In genomic region chr19:10334340-10335148, GRCh38 we compare ENCODE assay signal across 1 cellular context.
TF ChIP-seq lines count a peak whose summit lies in the region.

No MANE protein-coding gene starts in this region.

TF ChIP-seq in HepG2, 621 proteins besides CTCF, POLR2A, EP300 and RAD21 (continues in another document):
- TF ChIP-seq HHEX (CRISPR knock-in tag; IDR thresholded peaks at IDR 0.05) = no peak
- TF ChIP-seq, protein P1, sequence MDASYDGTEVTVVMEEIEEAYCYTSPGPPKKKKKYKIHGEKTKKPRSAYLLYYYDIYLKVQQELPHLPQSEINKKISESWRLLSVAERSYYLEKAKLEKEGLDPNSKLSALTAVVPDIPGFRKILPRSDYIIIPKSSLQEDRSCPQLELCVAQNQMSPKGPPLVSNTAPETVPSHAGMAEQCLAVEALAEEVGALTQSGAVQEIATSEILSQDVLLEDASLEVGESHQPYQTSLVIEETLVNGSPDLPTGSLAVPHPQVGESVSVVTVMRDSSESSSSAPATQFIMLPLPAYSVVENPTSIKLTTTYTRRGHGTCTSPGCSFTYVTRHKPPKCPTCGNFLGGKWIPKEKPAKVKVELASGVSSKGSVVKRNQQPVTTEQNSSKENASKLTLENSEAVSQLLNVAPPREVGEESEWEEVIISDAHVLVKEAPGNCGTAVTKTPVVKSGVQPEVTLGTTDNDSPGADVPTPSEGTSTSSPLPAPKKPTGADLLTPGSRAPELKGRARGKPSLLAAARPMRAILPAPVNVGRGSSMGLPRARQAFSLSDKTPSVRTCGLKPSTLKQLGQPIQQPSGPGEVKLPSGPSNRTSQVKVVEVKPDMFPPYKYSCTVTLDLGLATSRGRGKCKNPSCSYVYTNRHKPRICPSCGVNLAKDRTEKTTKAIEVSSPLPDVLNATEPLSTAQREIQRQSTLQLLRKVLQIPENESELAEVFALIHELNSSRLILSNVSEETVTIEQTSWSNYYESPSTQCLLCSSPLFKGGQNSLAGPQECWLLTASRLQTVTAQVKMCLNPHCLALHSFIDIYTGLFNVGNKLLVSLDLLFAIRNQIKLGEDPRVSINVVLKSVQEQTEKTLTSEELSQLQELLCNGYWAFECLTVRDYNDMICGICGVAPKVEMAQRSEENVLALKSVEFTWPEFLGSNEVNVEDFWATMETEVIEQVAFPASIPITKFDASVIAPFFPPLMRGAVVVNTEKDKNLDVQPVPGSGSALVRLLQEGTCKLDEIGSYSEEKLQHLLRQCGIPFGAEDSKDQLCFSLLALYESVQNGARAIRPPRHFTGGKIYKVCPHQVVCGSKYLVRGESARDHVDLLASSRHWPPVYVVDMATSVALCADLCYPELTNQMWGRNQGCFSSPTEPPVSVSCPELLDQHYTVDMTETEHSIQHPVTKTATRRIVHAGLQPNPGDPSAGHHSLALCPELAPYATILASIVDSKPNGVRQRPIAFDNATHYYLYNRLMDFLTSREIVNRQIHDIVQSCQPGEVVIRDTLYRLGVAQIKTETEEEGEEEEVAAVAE (CRISPR knock-in tag; IDR thresholded peaks at IDR 0.05; ENCODE audit: borderline replicate concordance) = no peak
- TF ChIP-seq ETV6 (CRISPR knock-in tag; conservative IDR thresholded peaks at IDR 0.05) = no peak
- peak; percentile 72; the same call in 1 of the 2 replicates for TF ChIP-seq ARNTL (CRISPR knock-in tag; IDR thresholded peaks at IDR 0.05)
- no peak for TF ChIP-seq NFATC3 (CRISPR knock-in tag; IDR thresholded peaks at IDR 0.05)
- no peak for TF ChIP-seq ZNF678 (CRISPR knock-in tag; IDR thresholded peaks at IDR 0.05)
- TF ChIP-seq ATAD3A (CRISPR knock-in tag; IDR thresholded peaks at IDR 0.05) = no peak
- TF ChIP-seq ZNF775 (CRISPR knock-in tag; IDR thresholded peaks at IDR 0.05; ENCODE audit: borderline replicate concordance) = no peak
- no peak for TF ChIP-seq ZNF24 (IDR thresholded peaks at IDR 0.05)
- TF ChIP-seq ZNF512 (CRISPR knock-in tag; IDR thresholded peaks at IDR 0.05) = no peak
- TF ChIP-seq, protein P2, sequence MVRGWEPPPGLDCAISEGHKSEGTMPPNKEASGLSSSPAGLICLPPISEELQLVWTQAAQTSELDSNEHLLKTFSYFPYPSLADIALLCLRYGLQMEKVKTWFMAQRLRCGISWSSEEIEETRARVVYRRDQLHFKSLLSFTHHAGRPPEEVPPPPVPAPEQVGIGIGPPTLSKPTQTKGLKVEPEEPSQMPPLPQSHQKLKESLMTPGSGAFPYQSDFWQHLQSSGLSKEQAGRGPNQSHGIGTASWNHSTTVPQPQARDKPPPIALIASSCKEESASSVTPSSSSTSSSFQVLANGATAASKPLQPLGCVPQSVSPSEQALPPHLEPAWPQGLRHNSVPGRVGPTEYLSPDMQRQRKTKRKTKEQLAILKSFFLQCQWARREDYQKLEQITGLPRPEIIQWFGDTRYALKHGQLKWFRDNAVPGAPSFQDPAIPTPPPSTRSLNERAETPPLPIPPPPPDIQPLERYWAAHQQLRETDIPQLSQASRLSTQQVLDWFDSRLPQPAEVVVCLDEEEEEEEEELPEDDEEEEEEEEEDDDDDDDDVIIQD (CRISPR knock-in tag; IDR thresholded peaks at IDR 0.05; ENCODE audit: low read depth) = 0 out of 2 replicates have a peak, but pooled peaks have one; percentile 25
- no peak for TF ChIP-seq CENPX (CRISPR knock-in tag; IDR thresholded peaks at IDR 0.05)
- TF ChIP-seq HMGA1 (CRISPR knock-in tag; conservative IDR thresholded peaks at IDR 0.05) = no peak
- peak; percentile 60; the same call in 1 of the 2 replicates for TF ChIP-seq THAP11 (CRISPR knock-in tag; IDR thresholded peaks at IDR 0.05)
- TF ChIP-seq ZNF564 (CRISPR knock-in tag; IDR thresholded peaks at IDR 0.05) = peak; percentile 79
- TF ChIP-seq ZBTB1 (CRISPR knock-in tag; IDR thresholded peaks at IDR 0.05; ENCODE audit: borderline replicate concordance) = no peak
- TF ChIP-seq ZNF782 (CRISPR knock-in tag; IDR thresholded peaks at IDR 0.05; ENCODE audit: borderline replicate concordance) = no peak
- no peak for TF ChIP-seq DPF2 (CRISPR knock-in tag; IDR thresholded peaks at IDR 0.05; ENCODE audit: borderline replicate concordance, low read depth)
- TF ChIP-seq SNRNP70 (IDR thresholded peaks at IDR 0.05; ENCODE audit: low read depth, low read length) = no peak
- no peak for TF ChIP-seq ARHGAP35 (CRISPR knock-in tag; IDR thresholded peaks at IDR 0.05; ENCODE audit: borderline replicate concordance)
- TF ChIP-seq, protein P3, sequence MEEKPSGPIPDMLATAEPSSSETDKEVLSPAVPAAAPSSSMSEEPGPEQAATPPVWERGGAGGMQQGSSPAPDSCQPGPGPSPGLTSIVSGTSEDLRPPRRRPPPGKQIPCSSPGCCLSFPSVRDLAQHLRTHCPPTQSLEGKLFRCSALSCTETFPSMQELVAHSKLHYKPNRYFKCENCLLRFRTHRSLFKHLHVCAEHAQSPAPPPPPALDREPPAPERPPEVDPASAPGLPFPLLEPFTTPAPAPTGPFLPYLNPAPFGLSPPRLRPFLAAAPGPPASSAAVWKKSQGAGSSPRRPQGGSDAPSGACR (CRISPR knock-in tag; IDR thresholded peaks at IDR 0.05) = no peak
- TF ChIP-seq JDP2 (CRISPR knock-in tag; IDR thresholded peaks at IDR 0.05; ENCODE audit: borderline replicate concordance) = no peak
- no peak for TF ChIP-seq SATB2 (CRISPR knock-in tag; IDR thresholded peaks at IDR 0.05)
- no peak for TF ChIP-seq TBL1XR1 (IDR thresholded peaks at IDR 0.05; ENCODE audit: borderline replicate concordance, low read length, partially characterized antibody)
- no peak for TF ChIP-seq ZNF878 (CRISPR knock-in tag; IDR thresholded peaks at IDR 0.05)
- no peak for TF ChIP-seq MAFF (IDR thresholded peaks at IDR 0.05; ENCODE audit: low read depth, low read length)
- no peak for TF ChIP-seq MIXL1 (CRISPR knock-in tag; IDR thresholded peaks at IDR 0.05)
- TF ChIP-seq ZNF709 (CRISPR knock-in tag; IDR thresholded peaks at IDR 0.05) = no peak
- no peak for TF ChIP-seq ZNF253 (CRISPR knock-in tag; IDR thresholded peaks at IDR 0.05; ENCODE audit: borderline replicate concordance)
- TF ChIP-seq, protein P4, sequence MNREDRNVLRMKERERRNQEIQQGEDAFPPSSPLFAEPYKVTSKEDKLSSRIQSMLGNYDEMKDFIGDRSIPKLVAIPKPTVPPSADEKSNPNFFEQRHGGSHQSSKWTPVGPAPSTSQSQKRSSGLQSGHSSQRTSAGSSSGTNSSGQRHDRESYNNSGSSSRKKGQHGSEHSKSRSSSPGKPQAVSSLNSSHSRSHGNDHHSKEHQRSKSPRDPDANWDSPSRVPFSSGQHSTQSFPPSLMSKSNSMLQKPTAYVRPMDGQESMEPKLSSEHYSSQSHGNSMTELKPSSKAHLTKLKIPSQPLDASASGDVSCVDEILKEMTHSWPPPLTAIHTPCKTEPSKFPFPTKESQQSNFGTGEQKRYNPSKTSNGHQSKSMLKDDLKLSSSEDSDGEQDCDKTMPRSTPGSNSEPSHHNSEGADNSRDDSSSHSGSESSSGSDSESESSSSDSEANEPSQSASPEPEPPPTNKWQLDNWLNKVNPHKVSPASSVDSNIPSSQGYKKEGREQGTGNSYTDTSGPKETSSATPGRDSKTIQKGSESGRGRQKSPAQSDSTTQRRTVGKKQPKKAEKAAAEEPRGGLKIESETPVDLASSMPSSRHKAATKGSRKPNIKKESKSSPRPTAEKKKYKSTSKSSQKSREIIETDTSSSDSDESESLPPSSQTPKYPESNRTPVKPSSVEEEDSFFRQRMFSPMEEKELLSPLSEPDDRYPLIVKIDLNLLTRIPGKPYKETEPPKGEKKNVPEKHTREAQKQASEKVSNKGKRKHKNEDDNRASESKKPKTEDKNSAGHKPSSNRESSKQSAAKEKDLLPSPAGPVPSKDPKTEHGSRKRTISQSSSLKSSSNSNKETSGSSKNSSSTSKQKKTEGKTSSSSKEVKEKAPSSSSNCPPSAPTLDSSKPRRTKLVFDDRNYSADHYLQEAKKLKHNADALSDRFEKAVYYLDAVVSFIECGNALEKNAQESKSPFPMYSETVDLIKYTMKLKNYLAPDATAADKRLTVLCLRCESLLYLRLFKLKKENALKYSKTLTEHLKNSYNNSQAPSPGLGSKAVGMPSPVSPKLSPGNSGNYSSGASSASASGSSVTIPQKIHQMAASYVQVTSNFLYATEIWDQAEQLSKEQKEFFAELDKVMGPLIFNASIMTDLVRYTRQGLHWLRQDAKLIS (CRISPR knock-in tag; IDR thresholded peaks at IDR 0.05) = no peak
- 0 out of 2 replicates have a peak, but pooled peaks have one; percentile 44 for TF ChIP-seq PHF21A (CRISPR knock-in tag; IDR thresholded peaks at IDR 0.05)
- no peak for TF ChIP-seq IKZF4 (CRISPR knock-in tag; IDR thresholded peaks at IDR 0.05; ENCODE audit: borderline replicate concordance, low read depth, not compliant biosample characterization)
- no peak for TF ChIP-seq RBAK (CRISPR knock-in tag; IDR thresholded peaks at IDR 0.05)
- peak; percentile 43; the same call in 1 of the 2 replicates for TF ChIP-seq ZNF235 (CRISPR knock-in tag; IDR thresholded peaks at IDR 0.05; ENCODE audit: borderline replicate concordance)
- TF ChIP-seq ZNF264 (CRISPR knock-in tag; IDR thresholded peaks at IDR 0.05) = no peak
- no peak for TF ChIP-seq ZNF703 (CRISPR knock-in tag; IDR thresholded peaks at IDR 0.05; ENCODE audit: borderline replicate concordance)
- TF ChIP-seq SP5 (CRISPR knock-in tag; IDR thresholded peaks at IDR 0.05; ENCODE audit: borderline replicate concordance, low read depth) = peak; percentile 60
- no peak for TF ChIP-seq FOXA1 (IDR thresholded peaks at IDR 0.05)
- TF ChIP-seq FOXA1 (CRISPR knock-in tag; IDR thresholded peaks at IDR 0.05) = no peak
- no peak for TF ChIP-seq SRY (CRISPR knock-in tag; IDR thresholded peaks at IDR 0.05)
- no peak for TF ChIP-seq THRA (CRISPR knock-in tag; IDR thresholded peaks at IDR 0.05; ENCODE audit: borderline replicate concordance)
- TF ChIP-seq ZBTB37 (CRISPR knock-in tag; IDR thresholded peaks at IDR 0.05) = no peak
- TF ChIP-seq MYC (CRISPR knock-in tag; IDR thresholded peaks at IDR 0.05; ENCODE audit: borderline replicate concordance) = peak; percentile 87; the same call in 1 of the 2 replicates
- no peak for TF ChIP-seq WIZ (CRISPR knock-in tag; IDR thresholded peaks at IDR 0.05)
- TF ChIP-seq ZNF570 (CRISPR knock-in tag; IDR thresholded peaks at IDR 0.05; ENCODE audit: borderline replicate concordance) = no peak
- TF ChIP-seq CEBPG (CRISPR knock-in tag; IDR thresholded peaks at IDR 0.05) = no peak
- peak; percentile 34; the same call in 1 of the 2 replicates for TF ChIP-seq MTA1 (CRISPR knock-in tag; IDR thresholded peaks at IDR 0.05; ENCODE audit: borderline replicate concordance)
- TF ChIP-seq ZNF766 (CRISPR knock-in tag; IDR thresholded peaks at IDR 0.05; ENCODE audit: borderline replicate concordance) = 0 out of 2 replicates have a peak, but pooled peaks have one; percentile 35
- TF ChIP-seq, protein P5, sequence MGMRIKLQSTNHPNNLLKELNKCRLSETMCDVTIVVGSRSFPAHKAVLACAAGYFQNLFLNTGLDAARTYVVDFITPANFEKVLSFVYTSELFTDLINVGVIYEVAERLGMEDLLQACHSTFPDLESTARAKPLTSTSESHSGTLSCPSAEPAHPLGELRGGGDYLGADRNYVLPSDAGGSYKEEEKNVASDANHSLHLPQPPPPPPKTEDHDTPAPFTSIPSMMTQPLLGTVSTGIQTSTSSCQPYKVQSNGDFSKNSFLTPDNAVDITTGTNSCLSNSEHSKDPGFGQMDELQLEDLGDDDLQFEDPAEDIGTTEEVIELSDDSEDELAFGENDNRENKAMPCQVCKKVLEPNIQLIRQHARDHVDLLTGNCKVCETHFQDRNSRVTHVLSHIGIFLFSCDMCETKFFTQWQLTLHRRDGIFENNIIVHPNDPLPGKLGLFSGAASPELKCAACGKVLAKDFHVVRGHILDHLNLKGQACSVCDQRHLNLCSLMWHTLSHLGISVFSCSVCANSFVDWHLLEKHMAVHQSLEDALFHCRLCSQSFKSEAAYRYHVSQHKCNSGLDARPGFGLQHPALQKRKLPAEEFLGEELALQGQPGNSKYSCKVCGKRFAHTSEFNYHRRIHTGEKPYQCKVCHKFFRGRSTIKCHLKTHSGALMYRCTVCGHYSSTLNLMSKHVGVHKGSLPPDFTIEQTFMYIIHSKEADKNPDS (CRISPR knock-in tag; IDR thresholded peaks at IDR 0.05) = 0 out of 2 replicates have a peak, but pooled peaks have one; percentile 49
- TF ChIP-seq E2F1 (CRISPR knock-in tag; IDR thresholded peaks at IDR 0.05) = no peak
- no peak for TF ChIP-seq RBM39 (IDR thresholded peaks at IDR 0.05; ENCODE audit: low read depth, low read length, poor library complexity, severe bottlenecking)
